Comparison of ENCODE assay signal across 8 cellular contexts in genomic region chr21:43718872-43719747, GRCh38. TPM values are rescaled to one million over a fixed set of nuclear protein-coding genes. Genes with fewer than 3 reads are reported as not detected.
DNase-seq lines count a peak whose midpoint lies in the region; ATAC-seq and TF ChIP-seq lines count a peak whose summit lies in the region.

Gene PDXK (plus strand): TSS chr21:43719129. CDS start chr21:43719295, 166 bp downstream.

- H3K27me3 ChIP-seq in HUES6 (ENCODE audit: control insufficient read depth, insufficient read depth, low read length): peaks cover 19% of the 10 kb centered on the region; the same call in 1 of the 2 replicates

- ATAC-seq in GM21390 (IDR thresholded peaks at IDR 0.05; ENCODE audit: unreplicated experiment): peak; percentile 66
- ATAC-seq in natural killer cell treated with Interleukin-12 subunit alpha and Interleukin-12 subunit beta and Interleukin-15 and Interleukin-18, amount 100 ng/mL, for 72 hours: peak; percentile 94 to 97

- H3K36me3 Mint-ChIP-seq in activated T-helper 2 cell treated with anti-CD3 and anti-CD28 coated beads, Interferon-gamma antibody, Interleukin-2, Interleukin-4, amounts not matched to agents 10 μg/mL and 5 μg/mL and 100 μg/mL, durations not matched to agents 14 hours and 24 hours and 36 hours (ENCODE audit: low read depth): peaks cover 21% of the 10 kb centered on the region
- no peaks in the 10 kb centered on the region for H3K36me3 Mint-ChIP-seq in natural killer cell treated with Interleukin-12 subunit alpha and Interleukin-12 subunit beta and Interleukin-15 and Interleukin-18, amount 100 ng/mL, for 72 hours

- intact Hi-C loops in activated T-helper 2 cell treated with anti-CD3 and anti-CD28 coated beads, Interferon-gamma antibody, Interleukin-2, Interleukin-4, amounts not matched to agents 10 μg/mL and 5 μg/mL and 100 μg/mL, durations not matched to agents 14 hours and 24 hours and 36 hours (cut with micrococcal nuclease): loop anchor here (1.0 to 5.0 kb wide), 4 partner anchors 9 to 70 kb away; partner anchors contain the start of genes CSTB and RRP1

- H3K4me3 Mint-ChIP-seq in activated T-helper 2 cell treated with anti-CD3 and anti-CD28 coated beads, Interferon-gamma antibody, Interleukin-2, Interleukin-4, amounts not matched to agents 10 μg/mL and 5 μg/mL and 100 μg/mL, durations not matched to agents 14 hours and 24 hours and 36 hours (ENCODE audit: low read depth): peak within 1 kb of the TSS; percentile 88
- H3K4me3 Mint-ChIP-seq in natural killer cell treated with Interleukin-12 subunit alpha and Interleukin-12 subunit beta and Interleukin-15 and Interleukin-18, amount 100 ng/mL, for 72 hours: peak within 1 kb of the TSS; percentile 79

- H3K27me3 Mint-ChIP-seq in activated T-helper 2 cell treated with anti-CD3 and anti-CD28 coated beads, Interferon-gamma antibody, Interleukin-2, Interleukin-4, amounts not matched to agents 10 μg/mL and 5 μg/mL and 100 μg/mL, durations not matched to agents 14 hours and 24 hours and 36 hours (ENCODE audit: low read depth): peaks cover 8% of the 10 kb centered on the region
- peaks cover 0 to 3% of the 10 kb centered on the region in 2 donors for H3K27me3 Mint-ChIP-seq in natural killer cell treated with Interleukin-12 subunit alpha and Interleukin-12 subunit beta and Interleukin-15 and Interleukin-18, amount 100 ng/mL, for 72 hours

- H3K4me3 ChIP-seq in HUES6 (ENCODE audit: low read depth, low read length) (peak within 1 kb of the TSS; percentile 83), fibroblast of mammary gland (ENCODE audit: control insufficient read depth, low read depth, low read length) (peak within 1 kb of the TSS; percentile 86)

- no peaks in the 10 kb centered on the region for H3K9me3 Mint-ChIP-seq in activated T-helper 2 cell treated with anti-CD3 and anti-CD28 coated beads, Interferon-gamma antibody, Interleukin-2, Interleukin-4, amounts not matched to agents 10 μg/mL and 5 μg/mL and 100 μg/mL, durations not matched to agents 14 hours and 24 hours and 36 hours
- H3K9me3 Mint-ChIP-seq in natural killer cell treated with Interleukin-12 subunit alpha and Interleukin-12 subunit beta and Interleukin-15 and Interleukin-18, amount 100 ng/mL, for 72 hours: no peaks in the 10 kb centered on the region

- peak within 1 kb of the TSS; percentile 89 for H3K9ac ChIP-seq in HUES6 (ENCODE audit: low read length)

- peaks cover 14% of the 10 kb centered on the region; the same call in 1 of the 2 replicates for H3K36me3 ChIP-seq in HUES6 (ENCODE audit: control insufficient read depth, insufficient read depth, low read length)

- TF ChIP-seq CTCF in fibroblast of mammary gland (conservative IDR thresholded peaks at IDR 0.05; ENCODE audit: control insufficient read depth, insufficient read depth, low read depth, low read length): no peak

- peak within 1 kb of the TSS; percentile 74 for H3K27ac Mint-ChIP-seq in activated T-helper 2 cell treated with anti-CD3 and anti-CD28 coated beads, Interferon-gamma antibody, Interleukin-2, Interleukin-4, amounts not matched to agents 10 μg/mL and 5 μg/mL and 100 μg/mL, durations not matched to agents 14 hours and 24 hours and 36 hours
- H3K27ac Mint-ChIP-seq in natural killer cell treated with Interleukin-12 subunit alpha and Interleukin-12 subunit beta and Interleukin-15 and Interleukin-18, amount 100 ng/mL, for 72 hours: peak within 1 kb of the TSS; percentile 44 to 51

- peaks cover 13% of the 10 kb centered on the region for H3K4me1 ChIP-seq in HUES6 (ENCODE audit: control insufficient read depth, insufficient read depth, low read length)

- no peaks in the 10 kb centered on the region for H3K9me3 ChIP-seq in HUES6 (ENCODE audit: control insufficient read depth, insufficient read depth, low read depth, low read length)

- H3K27ac ChIP-seq in HUES6 (ENCODE audit: low read depth, low read length): peak within 1 kb of the TSS; percentile 74

- peak; percentile 72 for DNase-seq in DMS153 (lab: John Stamatoyannopoulos, UW)
- peak; percentile 79 for DNase-seq in RKO (ENCODE audit: low spot score)
- DNase-seq in activated T-helper 2 cell treated with anti-CD3 and anti-CD28 coated beads, Interferon-gamma antibody, Interleukin-2, Interleukin-4, amounts not matched to agents 10 μg/mL and 5 μg/mL and 100 μg/mL, durations not matched to agents 14 hours and 24 hours and 36 hours (ENCODE audit: low spot score): peak; percentile 80
- peak; percentile 64 for DNase-seq in fibroblast of mammary gland (ENCODE audit: low read depth)
- peak; percentile 90 for DNase-seq in natural killer cell treated with Interleukin-12 subunit alpha and Interleukin-12 subunit beta and Interleukin-15 and Interleukin-18, amount 100 ng/mL, for 72 hours (ENCODE audit: low spot score)
- peak; percentile 72 for DNase-seq in stimulated activated naive CD4-positive, alpha-beta T cell treated with Interleukin-2 at 50 U/mL for 16 hours (lab: John Stamatoyannopoulos, UW)

- H3K4me1 Mint-ChIP-seq in activated T-helper 2 cell treated with anti-CD3 and anti-CD28 coated beads, Interferon-gamma antibody, Interleukin-2, Interleukin-4, amounts not matched to agents 10 μg/mL and 5 μg/mL and 100 μg/mL, durations not matched to agents 14 hours and 24 hours and 36 hours (ENCODE audit: low read depth): peaks cover 18% of the 10 kb centered on the region
- peaks cover 9 to 21% of the 10 kb centered on the region in 2 donors for H3K4me1 Mint-ChIP-seq in natural killer cell treated with Interleukin-12 subunit alpha and Interleukin-12 subunit beta and Interleukin-15 and Interleukin-18, amount 100 ng/mL, for 72 hours (ENCODE audit: low read depth in 2 of 2)

RNA-seq across cellular contexts. Expression of gene PDXK, which starts in this region (rescaled TPM):
- 124 and 136 TPM in 2 replicates for total RNA-seq in activated T-helper 2 cell treated with anti-CD3 and anti-CD28 coated beads, Interferon-gamma antibody, Interleukin-2, Interleukin-4, amounts not matched to agents 10 μg/mL and 5 μg/mL and 100 μg/mL, durations not matched to agents 14 hours and 24 hours and 36 hours
- 100 to 1,000 TPM in 1 of 2 donors, 10 to 100 TPM in 1; 98.1 to 136 TPM for total RNA-seq in natural killer cell treated with Interleukin-12 subunit alpha and Interleukin-12 subunit beta and Interleukin-15 and Interleukin-18, amount 100 ng/mL, for 72 hours

Comparison
In these comparisons a context has a peak if more than half of its experiments do, and no peak if none do; other contexts are left out.
1. Peak in every context shown above with its lines: DNase-seq, ATAC-seq, H3K4me3 ChIP-seq and H3K27ac ChIP-seq.